ENCODE assay signal across 9 cellular contexts in the genomic region with DNA sequence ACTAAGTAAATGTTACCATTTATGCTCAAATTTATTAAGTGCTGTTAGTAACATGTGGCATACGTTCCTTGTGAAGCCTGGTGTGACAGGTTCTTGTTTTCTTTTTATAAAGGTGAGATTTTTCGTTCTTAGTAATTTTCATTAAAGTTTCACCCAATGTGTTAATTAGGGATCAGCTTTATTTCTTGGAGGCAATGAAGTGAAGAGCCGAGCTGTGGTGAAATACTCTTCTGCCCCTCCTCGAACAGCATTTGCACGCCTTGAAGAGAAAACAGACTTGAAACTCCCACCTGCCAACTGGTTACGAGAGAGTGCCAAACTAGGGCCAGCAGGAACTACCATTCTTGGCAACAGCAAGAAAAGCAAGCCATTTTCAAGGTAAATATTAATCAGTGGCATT. TPM values are rescaled to one million over a fixed set of nuclear protein-coding genes. Genes with fewer than 3 reads are reported as not detected.
DNase-seq lines count a peak whose midpoint lies in the region; ATAC-seq and TF ChIP-seq lines count a peak whose summit lies in the region.
"Had no signal": no experiment of that assay in that cellular context is flagged by ENCODE, and none has a peak within 500 bp of the region (broad histone marks: within the 10 kb centered on the region; RNA-seq: fewer than 3 reads in every experiment).

No MANE protein-coding gene starts in this region.

- H3K9me3 Mint-ChIP-seq in T-cell (no peaks in the 10 kb centered on the region), neural progenitor cell (peaks cover 8% of the 10 kb centered on the region)

- peaks cover 29% of the 10 kb centered on the region for H3K79me2 ChIP-seq in neural progenitor cell (ENCODE audit: low read depth)

- H3K9ac ChIP-seq in neural progenitor cell, result peak overlapping the region; percentile 98

- H3K36me3 ChIP-seq in neural progenitor cell, result peaks cover 31% of the 10 kb centered on the region

- peak overlapping the region; percentile 96 for H3K4me2 ChIP-seq in neural progenitor cell

- H3K27me3 Mint-ChIP-seq in T-cell (no peaks in the 10 kb centered on the region), neural progenitor cell (ENCODE audit: insufficient read depth, low read depth) (no peaks in the 10 kb centered on the region)

- peak overlapping the region; percentile 71 to 94 (median 90) for H3K4me3 Mint-ChIP-seq in T-cell
- H3K4me3 Mint-ChIP-seq in neural progenitor cell, result peak overlapping the region; percentile 95

- H2AFZ ChIP-seq in neural progenitor cell (replicated peaks), result no peak overlapping the region

- no peak overlapping the region for H3K27ac Mint-ChIP-seq in T-cell
- H3K27ac Mint-ChIP-seq in neural progenitor cell, result no peak overlapping the region

- H3K27me3 ChIP-seq in neural progenitor cell, result no peaks in the 10 kb centered on the region

- DNase-seq in T-cell (no peak), neural progenitor cell (ENCODE audit: low spot score) (no peak), NCI-H187 treated with DMSO at 0.1 percent for 48 hours (lab: John Stamatoyannopoulos, UW) (no peak), hepatic stellate cell (ENCODE audit: low spot score) (no peak), GF-D8 (lab: John Stamatoyannopoulos, UW) (no peak)
- DNase-seq: activated gamma-delta T cell treated with Interleukin-2 at 50 U/mL for 16 hours had no signal

- CTCF ChIA-PET in T-cell (lab: Charles Lee), result no interaction called here

- H3F3A ChIP-seq in neural progenitor cell (ENCODE audit: low read depth), result peaks cover 3% of the 10 kb centered on the region

- H3K4me1 Mint-ChIP-seq in T-cell, result peaks cover 32 to 42% (median 38%) of the 10 kb centered on the region in 3 donors
- peaks cover 11% of the 10 kb centered on the region for H3K4me1 Mint-ChIP-seq in neural progenitor cell

- POLR2A ChIA-PET in T-cell (lab: Charles Lee), result no interaction called here

- TF ChIP-seq CTCF in neural progenitor cell (IDR thresholded peaks at IDR 0.05), result no peak

- peaks cover 30% of the 10 kb centered on the region for H3K36me3 Mint-ChIP-seq in T-cell
- peaks cover 3% of the 10 kb centered on the region for H3K36me3 Mint-ChIP-seq in neural progenitor cell

- H3K9me3 ChIP-seq in neural progenitor cell (ENCODE audit: low read depth), result peaks cover 7% of the 10 kb centered on the region

- peak; percentile 57 for ATAC-seq in GM18909 (IDR thresholded peaks at IDR 0.05; ENCODE audit: poor library complexity, unreplicated experiment)
- peak; percentile 36 for ATAC-seq in HG02610 (IDR thresholded peaks at IDR 0.05; ENCODE audit: unreplicated experiment)
- no peak for ATAC-seq in T-cell (replicated peaks in 1 of 4)

- peak overlapping the region; percentile 95 for H3K4me3 ChIP-seq in neural progenitor cell

- H3K4me1 ChIP-seq in neural progenitor cell, result peaks cover 9% of the 10 kb centered on the region

- no peak overlapping the region for H3K27ac ChIP-seq in neural progenitor cell

- peaks cover 9% of the 10 kb centered on the region for H4K20me1 ChIP-seq in neural progenitor cell (ENCODE audit: low read depth)

RNA-seq across cellular contexts. Expression of gene EDRF1, which starts 1.5 kb away (rescaled TPM):
- total RNA-seq in T-cell (10 to 100 TPM; 40.7 to 45.8 (median 43.5) TPM), neural progenitor cell (ENCODE audit: low replicate concordance) (52.9 and 63.4 TPM in 2 replicates)

RNA-seq across cellular contexts. Expression of gene TEX36, which starts 38.1 kb away (rescaled TPM):
- total RNA-seq in T-cell, result not detected
- not detected in 2 replicates for total RNA-seq in neural progenitor cell (ENCODE audit: low replicate concordance)
- total RNA-seq: kidney epithelial cell had no signal

RNA-seq across cellular contexts. Expression of gene MMP21, which starts 54.6 kb away (rescaled TPM):
- under 1 TPM; 0.30 to 0.49 (median 0.44) TPM for total RNA-seq in T-cell
- not detected in 2 replicates for total RNA-seq in neural progenitor cell (ENCODE audit: low replicate concordance)

Comparison
In these comparisons a context has a peak if more than half of its experiments do, and no peak if none do; other contexts are left out.
1. ATAC-seq: peak in GM18909 (single experiment) and HG02610 (single experiment); none in T-cell (0 of 4).